ENCODE assay signal across 2 cellular contexts in genomic region chr17:58763263-58763662, GRCh38.
TF ChIP-seq lines count a peak whose summit lies in the region.

No MANE protein-coding gene starts in this region.

TF ChIP-seq in HepG2, 621 proteins besides CTCF, POLR2A, EP300 and RAD21:
- no peak for TF ChIP-seq ZNF232 (CRISPR knock-in tag; IDR thresholded peaks at IDR 0.05; ENCODE audit: borderline replicate concordance)
- TF ChIP-seq PCBP1 (IDR thresholded peaks at IDR 0.05; ENCODE audit: borderline replicate concordance, low read depth, low read length), result no peak
- no peak for TF ChIP-seq BORCS8-MEF2B (CRISPR knock-in tag; IDR thresholded peaks at IDR 0.05)
- TF ChIP-seq MAFF (IDR thresholded peaks at IDR 0.05; ENCODE audit: low read depth, low read length), result 0 out of 2 replicates have a peak, but pooled peaks have one; percentile 12
- no peak for TF ChIP-seq ZSCAN22 (CRISPR knock-in tag; IDR thresholded peaks at IDR 0.05)
- TF ChIP-seq ZBTB42 (CRISPR knock-in tag; IDR thresholded peaks at IDR 0.05), result no peak
- TF ChIP-seq ZNF674 (CRISPR knock-in tag; IDR thresholded peaks at IDR 0.05; ENCODE audit: low read depth), result no peak
- TF ChIP-seq EZH2 (conservative IDR thresholded peaks at IDR 0.05; ENCODE audit: low read depth, low read length), result no peak
- TF ChIP-seq ZNF549 (CRISPR knock-in tag; IDR thresholded peaks at IDR 0.05), result no peak
- TF ChIP-seq ZBTB40 (IDR thresholded peaks at IDR 0.05), result no peak
- no peak for TF ChIP-seq ZBTB40 (CRISPR knock-in tag; IDR thresholded peaks at IDR 0.05)
- TF ChIP-seq MAFK (conservative IDR thresholded peaks at IDR 0.05 in 1 of 2, IDR thresholded peaks at IDR 0.05 in 1 of 2; ENCODE audit: low read length in 2 of 2), result peak; percentile 19 to 47; a peak in 3 of 4 replicates
- no peak for TF ChIP-seq CEBPB (IDR thresholded peaks at IDR 0.05; ENCODE audit: borderline replicate concordance, low read depth, low read length)
- no peak for TF ChIP-seq ZNF784 (CRISPR knock-in tag; IDR thresholded peaks at IDR 0.05; ENCODE audit: borderline replicate concordance)

TF ChIP-seq in K562, 482 proteins besides CTCF, POLR2A, EP300 and RAD21:
- TF ChIP-seq ZNF316 (IDR thresholded peaks at IDR 0.05) (peak; percentile 68), HNRNPUL1 (IDR thresholded peaks at IDR 0.05; ENCODE audit: low read length) (no peak), MAFK (IDR thresholded peaks at IDR 0.05; ENCODE audit: low read length) (0 out of 2 replicates have a peak, but pooled peaks have one; percentile 6), MAFG (tag; conservative IDR thresholded peaks at IDR 0.05) (peak; percentile 37; the same call in 1 of the 2 replicates), E2F8 (IDR thresholded peaks at IDR 0.05; ENCODE audit: low read depth, partially characterized antibody) (no peak), C11orf30 (IDR thresholded peaks at IDR 0.05; ENCODE audit: low read depth) (peak; percentile 66; the same call in 1 of the 2 replicates), MAFF (IDR thresholded peaks at IDR 0.05; ENCODE audit: low read length) (0 out of 2 replicates have a peak, but pooled peaks have one; percentile 12)
